Comparison of ENCODE assay signal across 9 cellular contexts in the genomic region with DNA sequence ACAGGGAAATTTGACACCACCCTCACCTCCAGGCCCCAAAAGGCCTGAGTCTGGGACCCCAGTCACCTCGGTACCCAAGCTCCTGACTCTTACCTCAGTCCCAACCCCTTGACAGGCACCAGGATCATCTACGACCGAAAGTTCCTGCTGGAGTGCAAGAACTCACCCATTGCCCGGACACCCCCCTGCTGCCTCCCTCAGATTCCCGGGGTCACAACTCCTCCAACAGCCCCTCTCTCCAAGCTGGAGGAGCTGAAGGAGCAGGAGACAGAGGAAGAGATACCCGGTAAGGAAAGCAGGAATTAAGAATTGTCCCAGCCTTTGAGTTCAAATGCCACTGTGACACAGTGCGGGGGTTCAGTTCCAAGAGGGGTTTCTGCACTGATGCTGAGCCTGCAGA. TPM values are rescaled to one million over a fixed set of nuclear protein-coding genes. Genes with fewer than 3 reads are reported as not detected.
DNase-seq lines count a peak whose midpoint lies in the region; ATAC-seq and TF ChIP-seq lines count a peak whose summit lies in the region.
"Had no signal": no experiment of that assay in that cellular context is flagged by ENCODE, and none has a peak within 500 bp of the region (broad histone marks: within the 10 kb centered on the region; RNA-seq: fewer than 3 reads in every experiment).

No MANE protein-coding gene starts in this region.

- no peaks in the 10 kb centered on the region for H3K9me3 Mint-ChIP-seq in nephron progenitor cell

- H3K4me3 Mint-ChIP-seq in nephron progenitor cell, result peak overlapping the region; percentile 77

- POLR2A ChIA-PET in A673 (lab: Charles Lee; ENCODE audit: low non-redundant PET), result interaction anchor here (1.2 kb wide), 1 partner anchor 8 kb away, joined by 5 read pairs; the partner anchor contains the start of gene SRA1

- no TSS peak for BruUV-seq in A673 (replicated peaks; lab: Mats Ljungman, UMichigan)

- no peaks in the 10 kb centered on the region for H3K9me3 ChIP-seq in A673 (ENCODE audit: low read depth, low read length, poor library complexity, severe bottlenecking)
- no peaks in the 10 kb centered on the region for H3K9me3 ChIP-seq in HUES64 (ENCODE audit: insufficient read depth, low read depth, low read length)
- H3K9me3 ChIP-seq in colonic mucosa, result no peaks in the 10 kb centered on the region

- no peak overlapping the region for H3K27ac Mint-ChIP-seq in nephron progenitor cell

- H3K4me3 ChIP-seq in A673 (ENCODE audit: low read depth, low read length, poor library complexity, severe bottlenecking) (no peak overlapping the region), HUES64 (ENCODE audit: low read length) (peak overlapping the region; percentile 56; the same call in 1 of the 2 replicates), colonic mucosa (no peak overlapping the region)

- H3K27ac ChIP-seq in A673 (ENCODE audit: low read depth, low read length, poor library complexity, severe bottlenecking) (peak overlapping the region; percentile 65), HUES64 (ENCODE audit: low read depth, low read length) (peak overlapping the region; percentile 88; the same call in 1 of the 2 replicates), colonic mucosa (peak overlapping the region; percentile 93)

- H3K27me3 Mint-ChIP-seq in nephron progenitor cell (ENCODE audit: low read depth, poor library complexity), result no peaks in the 10 kb centered on the region

- H3K27me3 ChIP-seq in A673 (replicated peaks; ENCODE audit: insufficient read depth, low read depth, low read length, poor library complexity), result no peaks in the 10 kb centered on the region
- no peaks in the 10 kb centered on the region for H3K27me3 ChIP-seq in HUES64 (ENCODE audit: insufficient read depth, low read length)
- H3K27me3 ChIP-seq in colonic mucosa, result no peaks in the 10 kb centered on the region

- H3K9ac ChIP-seq in HUES64 (ENCODE audit: low read depth, low read length) (peak overlapping the region; percentile 72; the same call in 1 of the 2 replicates), colonic mucosa (ENCODE audit: low read depth in 2 of 2, low read length in 2 of 2) (peak overlapping the region; percentile 31 to 89)

- H3K4me1 ChIP-seq in A673 (ENCODE audit: insufficient read depth, low read length, poor library complexity, severe bottlenecking), result peaks cover 10% of the 10 kb centered on the region
- H3K4me1 ChIP-seq in HUES64 (ENCODE audit: insufficient read depth, low read length), result peaks cover 9% of the 10 kb centered on the region
- peaks cover 22% of the 10 kb centered on the region for H3K4me1 ChIP-seq in colonic mucosa

- no peak for TF ChIP-seq POLR2A in GM18505 (IDR thresholded peaks at IDR 0.05; ENCODE audit: borderline replicate concordance, extremely low read depth, insufficient read depth, insufficient read length)

- DNase-seq in A673 (ENCODE audit: low spot score) (no peak), colonic mucosa (no peak), nephron progenitor cell (no peak), NCI-H1048 (lab: John Stamatoyannopoulos, UW) (no peak), COLO829 (ENCODE audit: low spot score) (no peak), medulla oblongata (ENCODE audit: extremely low spot score) (no peak)

- peaks cover 48% of the 10 kb centered on the region for H3K36me3 Mint-ChIP-seq in nephron progenitor cell (ENCODE audit: low read depth)

- no peak for TF ChIP-seq CTCF in A673 (conservative IDR thresholded peaks at IDR 0.05; ENCODE audit: low read depth, low read length)
- TF ChIP-seq CTCF in colonic mucosa (IDR thresholded peaks at IDR 0.05), result no peak
- TF ChIP-seq CTCF in nephron progenitor cell (IDR thresholded peaks at IDR 0.05), result no peak

- 91% methylated on average over 7 of the region's 7 CpGs for WGBS in HUES64

- peaks cover 36% of the 10 kb centered on the region for H3K4me1 Mint-ChIP-seq in nephron progenitor cell

- H3K36me3 ChIP-seq in A673 (ENCODE audit: insufficient read depth, low read length, poor library complexity, severe bottlenecking), result peaks cover 40% of the 10 kb centered on the region
- peaks cover 60% of the 10 kb centered on the region for H3K36me3 ChIP-seq in HUES64 (ENCODE audit: insufficient read depth, low read length)
- peaks cover 13% of the 10 kb centered on the region for H3K36me3 ChIP-seq in colonic mucosa

- ATAC-seq in GM18505 (IDR thresholded peaks at IDR 0.05; ENCODE audit: unreplicated experiment), result no peak

- CTCF ChIA-PET in A673 (lab: Charles Lee), result no interaction called here

- intact Hi-C loops in A673 (cut with micrococcal nuclease; ENCODE audit: unreplicated experiment) (no loop called here), colonic mucosa (cut with DNase I) (loop anchor here (10.0 kb wide), 2 partner anchors 156 to 174 kb away; partner anchors contain the start of gene ZMAT2)

RNA-seq across cellular contexts. Expression of gene EIF4EBP3, which starts 1.3 kb away (rescaled TPM):
- total RNA-seq in A673 (2021), result 5.6 and 7.6 TPM in 2 replicates
- polyA plus RNA-seq in HUES64 (2013, experiment 1 of 2), result 7.1 TPM
- polyA plus RNA-seq in HUES64 (2013, experiment 2 of 2), result 3.9 TPM
- total RNA-seq in colonic mucosa, result 10 to 100 TPM; 13.5 to 13.8 TPM
- total RNA-seq: Daoy had no signal

RNA-seq across cellular contexts. Expression of gene SRA1, which starts 8.5 kb away (rescaled TPM):
- 55.1 and 62.3 TPM in 2 replicates for total RNA-seq in A673 (2021)
- 28.7 TPM for polyA plus RNA-seq in HUES64 (2013, experiment 1 of 2)
- 25.5 TPM for polyA plus RNA-seq in HUES64 (2013, experiment 2 of 2)
- 10 to 100 TPM; 24.5 to 34.1 TPM for total RNA-seq in colonic mucosa

RNA-seq across cellular contexts. Expression of gene APBB3, which starts 15.6 kb away (rescaled TPM):
- total RNA-seq in A673 (2021) (27.8 and 30.2 TPM in 2 replicates), colonic mucosa (10 to 100 TPM; 11.0 to 17.0 TPM)
- polyA plus RNA-seq in HUES64 (2013, experiment 1 of 2), result 8.3 TPM
- 7.0 TPM for polyA plus RNA-seq in HUES64 (2013, experiment 2 of 2)

RNA-seq across cellular contexts. Expression of gene SLC35A4, which starts 15.8 kb away (rescaled TPM):
- total RNA-seq in A673 (2021) (99.6 and 101 TPM in 2 replicates), colonic mucosa (100 to 1,000 TPM in 1 of 2 donors, 10 to 100 TPM in 1; 78.1 to 129 TPM)
- 65.3 TPM for polyA plus RNA-seq in HUES64 (2013, experiment 1 of 2)
- 60.4 TPM for polyA plus RNA-seq in HUES64 (2013, experiment 2 of 2)
